Comparison of ENCODE assay signal across 8 cellular contexts in the genomic region with DNA sequence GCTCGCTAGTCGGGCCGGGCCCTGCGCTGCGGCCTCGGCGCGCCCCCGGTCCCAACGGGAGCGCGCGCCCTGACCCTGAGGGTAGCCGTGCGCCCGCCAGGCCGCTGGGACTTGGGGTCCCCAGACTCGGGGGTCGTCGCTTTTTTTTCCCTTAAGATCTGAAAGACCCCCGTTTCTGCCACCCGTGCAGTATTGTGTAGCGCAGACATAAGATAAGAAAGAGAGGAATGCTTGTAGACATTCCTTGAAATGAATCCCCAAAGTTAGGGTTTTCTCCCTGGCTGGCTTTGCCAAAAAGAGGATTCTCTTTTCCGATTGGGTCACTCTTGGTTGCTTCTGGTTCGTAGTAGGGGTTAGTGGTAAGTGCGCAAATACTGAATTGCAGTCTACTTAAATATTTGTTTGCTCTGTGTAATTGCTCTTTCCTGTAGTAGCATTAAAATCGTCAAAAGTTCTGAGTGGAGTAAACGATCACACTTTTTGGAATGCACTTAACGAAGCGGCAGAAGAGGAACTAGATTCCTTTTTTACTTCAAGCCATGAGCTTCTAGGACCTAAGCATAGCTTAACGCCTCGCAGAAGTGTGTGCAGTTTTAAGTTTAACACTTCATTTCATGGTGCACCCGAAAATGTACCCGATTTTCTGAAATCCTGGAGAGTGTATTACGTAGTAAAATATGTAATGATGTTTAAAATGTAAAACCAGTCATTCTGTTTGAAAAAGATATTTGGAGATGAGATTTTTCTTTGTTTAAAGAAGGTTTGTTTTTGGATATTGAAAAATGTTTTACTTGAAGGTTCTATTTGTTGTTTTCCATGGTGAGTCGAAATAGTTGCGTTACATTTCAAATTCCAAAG. TPM values are rescaled to one million over a fixed set of nuclear protein-coding genes. Genes with fewer than 3 reads are reported as not detected.
DNase-seq lines count a peak whose midpoint lies in the region; ATAC-seq and TF ChIP-seq lines count a peak whose summit lies in the region.

No MANE protein-coding gene starts in this region.

- DNase-seq in NCI-H2227 treated with DMSO at 0.1 percent for 48 hours (lab: John Stamatoyannopoulos, UW) (peak; percentile 19), NCI-H2227 (lab: John Stamatoyannopoulos, UW; ENCODE audit: unreplicated experiment) (no peak), HFFc6 (peak; percentile 36), NCI-H460 (ENCODE audit: extremely low read depth, low read depth) (peak; percentile 5), left lung (no peak), thoracic aorta (ENCODE audit: low spot score) (no peak), HuH-7 (ENCODE audit: low spot score) (no peak)

- intact Hi-C loops in left lung (cut with DNase I), result no loop called here

- H3K27me3 ChIP-seq in left lung (no peaks in the 10 kb centered on the region), thoracic aorta (replicated peaks; ENCODE audit: insufficient read depth) (no peaks in the 10 kb centered on the region)

- H3K27me3 Mint-ChIP-seq in HFFc6 (ENCODE audit: insufficient read depth), result no peaks in the 10 kb centered on the region; the same call in 1 of the 2 replicates
- peaks cover 6% of the 10 kb centered on the region for H3K27me3 Mint-ChIP-seq in brain

- H3K36me3 Mint-ChIP-seq in HFFc6 (ENCODE audit: low read depth), result peaks cover 4% of the 10 kb centered on the region; the same call in 1 of the 2 replicates
- H3K36me3 Mint-ChIP-seq in brain, result no peaks in the 10 kb centered on the region

- peaks cover 59% of the 10 kb centered on the region for H3K4me1 Mint-ChIP-seq in HFFc6 (ENCODE audit: low read depth)
- peaks cover 65% of the 10 kb centered on the region for H3K4me1 Mint-ChIP-seq in brain

- H3K9me3 Mint-ChIP-seq in HFFc6, result no peaks in the 10 kb centered on the region
- H3K9me3 Mint-ChIP-seq in brain, result no peaks in the 10 kb centered on the region

- H3K4me3 ChIP-seq in left lung, result peak overlapping the region; percentile 74 to 83
- H3K4me3 ChIP-seq in thoracic aorta, result peak overlapping the region; percentile 88

- H3K27ac Mint-ChIP-seq in HFFc6 (peak overlapping the region; percentile 84), brain (peak overlapping the region; percentile 85 to 98 (median 96))

- H3K4me1 ChIP-seq in left lung, result peaks cover 25 to 58% of the 10 kb centered on the region in 2 donors
- peaks cover 48 to 49% of the 10 kb centered on the region in 2 donors for H3K4me1 ChIP-seq in thoracic aorta (ENCODE audit: control insufficient read depth in 1 of 2, low read depth in 2 of 2)

- H3K36me3 ChIP-seq in left lung (no peaks in the 10 kb centered on the region), thoracic aorta (no peaks in the 10 kb centered on the region)

- TF ChIP-seq CTCF in HFFc6 (IDR thresholded peaks at IDR 0.05), result no peak
- no peak for TF ChIP-seq CTCF in brain (conservative IDR thresholded peaks at IDR 0.05)
- no peak for TF ChIP-seq CTCF in left lung (IDR thresholded peaks at IDR 0.05)
- no peak for TF ChIP-seq CTCF in thoracic aorta (IDR thresholded peaks at IDR 0.05)

- H3K4me3 Mint-ChIP-seq in HFFc6 (peak overlapping the region; percentile 92), brain (peak overlapping the region; percentile 90 to 98 (median 94))

- peak overlapping the region; percentile 96 to 99 for H3K27ac ChIP-seq in left lung
- H3K27ac ChIP-seq in thoracic aorta, result peak overlapping the region; percentile 94 to 95

- no peaks in the 10 kb centered on the region for H3K9me3 ChIP-seq in left lung
- no peaks in the 10 kb centered on the region for H3K9me3 ChIP-seq in thoracic aorta

- ATAC-seq in left lung, result peak; percentile 58
- no peak for ATAC-seq in thoracic aorta (ENCODE audit: insufficient number of reproducible peaks, low FRiP score, low read depth)

RNA-seq across cellular contexts. Expression of gene CUL1, which starts 1.3 kb away (rescaled TPM):
- total RNA-seq in HFFc6 (2021; fragmentation: NEBNext Ultra II Directional; extraction: Animal tissue kit (Norgen Biotek cat#: 25700)), result 10 to 100 TPM; 42.9 to 50.9 (median 49.2) TPM
- total RNA-seq in NCI-H460 (2014; rRNA removed; shearing (Covaris generic)), result 59.1 and 68.4 TPM in 2 replicates
- 34.2 and 47.2 TPM in 2 replicates for polyA plus RNA-seq in NCI-H460 (2014; cell fraction: nucleus; rRNA removed)
- 30.0 TPM for polyA plus RNA-seq in brain (ENCODE audit: insufficient read depth, low read depth, low replicate concordance)
- total RNA-seq in left lung (10 to 100 TPM; 32.5 to 43.1 TPM), thoracic aorta (10 to 100 TPM; 47.0 to 60.0 TPM)

Comparison
In these comparisons a context has a peak if more than half of its experiments do, and no peak if none do; other contexts are left out.
1. DNase-seq: peak in NCI-H2227 treated with DMSO at 0.1 percent for 48 hours (single experiment), HFFc6 (single experiment) and NCI-H460 (single experiment); none in NCI-H2227 (single experiment), left lung (0 of 2), thoracic aorta (single experiment) and HuH-7 (single experiment).